16 cellular contexts compared by ENCODE assay signal in genomic region chr4:157121396-157121795, GRCh38. TPM values are rescaled to one million over a fixed set of nuclear protein-coding genes. Genes with fewer than 3 reads are reported as not detected.
"Had no signal": no experiment of that assay in that cellular context is flagged by ENCODE, and none has a peak within 500 bp of the region (broad histone marks: within the 10 kb centered on the region; RNA-seq: fewer than 3 reads in every experiment).

No MANE protein-coding gene starts in this region.

- H3K4me3 Mint-ChIP-seq: activated CD4-positive, alpha-beta memory T cell treated with anti-CD3 and anti-CD28 coated beads for 36 hours; activated naive CD4-positive, alpha-beta T cell treated with anti-CD3 and anti-CD28 coated beads, Interleukin-2, amount 10 ng/mL, durations not matched to agents 7 days and 5 days; activated T-cell treated with anti-CD3 and anti-CD28 coated beads, Interleukin-2, amount 50 U/mL, for 24 hours; naive thymus-derived CD8-positive, alpha-beta T cell; stimulated activated memory B cell treated with anti-CD40 and anti-IgM and Interleukin-4, amounts not matched to agents 10 μg/mL and 1 μg/mL and 100 μg/mL, for 72 hours had no signal

- H3K27ac ChIP-seq: body of pancreas, colonic mucosa, left lung, pancreas, sigmoid colon, thyroid gland, VCaP had no signal

- H3K27me3 ChIP-seq: body of pancreas, colonic mucosa, left lung, pancreas, sigmoid colon, thyroid gland had no signal

- H3K4me1 Mint-ChIP-seq: activated naive CD4-positive, alpha-beta T cell treated with anti-CD3 and anti-CD28 coated beads, Interleukin-2, amount 10 ng/mL, durations not matched to agents 7 days and 5 days; naive thymus-derived CD8-positive, alpha-beta T cell; stimulated activated memory B cell treated with anti-CD40 and anti-IgM and Interleukin-4, amounts not matched to agents 10 μg/mL and 1 μg/mL and 100 μg/mL, for 72 hours had no signal

- H3K9me3 Mint-ChIP-seq: activated naive CD4-positive, alpha-beta T cell treated with anti-CD3 and anti-CD28 coated beads, Interleukin-2, amount 10 ng/mL, durations not matched to agents 7 days and 5 days; activated T-cell treated with anti-CD3 and anti-CD28 coated beads, Interleukin-2, amount 50 U/mL, for 24 hours; stimulated activated memory B cell treated with anti-CD40 and anti-IgM and Interleukin-4, amounts not matched to agents 10 μg/mL and 1 μg/mL and 100 μg/mL, for 72 hours had no signal

- H3K36me3 ChIP-seq: colonic mucosa, left lung, pancreas, sigmoid colon, thyroid gland had no signal

- H3K4me3 ChIP-seq: body of pancreas, colonic mucosa, left lung, pancreas, sigmoid colon, thyroid gland had no signal

- H3K4me1 ChIP-seq: body of pancreas, colonic mucosa, left lung, pancreas, thyroid gland had no signal

- DNase-seq: activated CD4-positive, alpha-beta memory T cell treated with anti-CD3 and anti-CD28 coated beads for 36 hours; activated naive CD4-positive, alpha-beta T cell treated with anti-CD3 and anti-CD28 coated beads, Interleukin-2, amount 10 ng/mL, durations not matched to agents 7 days and 5 days; activated T-cell treated with anti-CD3 and anti-CD28 coated beads, Interleukin-2, amount 50 U/mL, for 24 hours; body of pancreas; caudate nucleus; colonic mucosa; hypothalamus; kidney; left lung; naive thymus-derived CD8-positive, alpha-beta T cell; pancreas; sigmoid colon; thyroid gland had no signal

- H3K27ac Mint-ChIP-seq: activated CD4-positive, alpha-beta memory T cell treated with anti-CD3 and anti-CD28 coated beads for 36 hours; activated naive CD4-positive, alpha-beta T cell treated with anti-CD3 and anti-CD28 coated beads, Interleukin-2, amount 10 ng/mL, durations not matched to agents 7 days and 5 days; activated T-cell treated with anti-CD3 and anti-CD28 coated beads, Interleukin-2, amount 50 U/mL, for 24 hours; naive thymus-derived CD8-positive, alpha-beta T cell; stimulated activated memory B cell treated with anti-CD40 and anti-IgM and Interleukin-4, amounts not matched to agents 10 μg/mL and 1 μg/mL and 100 μg/mL, for 72 hours had no signal

- H3K9me3 ChIP-seq: body of pancreas, colonic mucosa, left lung, pancreas, sigmoid colon, thyroid gland had no signal

- H3K27me3 Mint-ChIP-seq: activated CD4-positive, alpha-beta memory T cell treated with anti-CD3 and anti-CD28 coated beads for 36 hours; activated naive CD4-positive, alpha-beta T cell treated with anti-CD3 and anti-CD28 coated beads, Interleukin-2, amount 10 ng/mL, durations not matched to agents 7 days and 5 days; activated T-cell treated with anti-CD3 and anti-CD28 coated beads, Interleukin-2, amount 50 U/mL, for 24 hours; naive thymus-derived CD8-positive, alpha-beta T cell; stimulated activated memory B cell treated with anti-CD40 and anti-IgM and Interleukin-4, amounts not matched to agents 10 μg/mL and 1 μg/mL and 100 μg/mL, for 72 hours had no signal

- H3K36me3 Mint-ChIP-seq: activated CD4-positive, alpha-beta memory T cell treated with anti-CD3 and anti-CD28 coated beads for 36 hours; activated naive CD4-positive, alpha-beta T cell treated with anti-CD3 and anti-CD28 coated beads, Interleukin-2, amount 10 ng/mL, durations not matched to agents 7 days and 5 days; naive thymus-derived CD8-positive, alpha-beta T cell; stimulated activated memory B cell treated with anti-CD40 and anti-IgM and Interleukin-4, amounts not matched to agents 10 μg/mL and 1 μg/mL and 100 μg/mL, for 72 hours had no signal

RNA-seq across cellular contexts. Expression of gene GLRB, which starts 45.4 kb away (rescaled TPM):
- total RNA-seq: activated CD4-positive, alpha-beta memory T cell treated with anti-CD3 and anti-CD28 coated beads for 36 hours; mononuclear cell; naive thymus-derived CD8-positive, alpha-beta T cell had no signal
